Comparison of ENCODE assay signal across 13 cellular contexts in genomic region chr12:124569375-124570148, GRCh38. TPM values are rescaled to one million over a fixed set of nuclear protein-coding genes. Genes with fewer than 3 reads are reported as not detected.
DNase-seq lines count a peak whose midpoint lies in the region; ATAC-seq and TF ChIP-seq lines count a peak whose summit lies in the region.
"Had no signal": no experiment of that assay in that cellular context is flagged by ENCODE, and none has a peak within 500 bp of the region (broad histone marks: within the 10 kb centered on the region; RNA-seq: fewer than 3 reads in every experiment).

No MANE protein-coding gene starts in this region.

- no peak for ATAC-seq in activated B cell treated with CpG ODN at 0.5 μM for 24 hours (ENCODE audit: low read depth)
- ATAC-seq: PC-3 had no signal

- H3K36me3 Mint-ChIP-seq in activated B cell treated with CpG ODN at 0.5 μM for 24 hours (ENCODE audit: low read depth) = peaks cover 2% of the 10 kb centered on the region

- TF ChIP-seq CTCF in activated B cell treated with CpG ODN at 0.5 μM for 24 hours (IDR thresholded peaks at IDR 0.05) = no peak
- TF ChIP-seq CTCF in testis (IDR thresholded peaks at IDR 0.05) = no peak

- intact Hi-C loops in activated B cell treated with CpG ODN at 0.5 μM for 24 hours (cut with micrococcal nuclease) (loop anchor here (5.0 to 10.0 kb wide), 5 partner anchors 38 to 1185 kb away; partner anchors contain the start of genes CCDC92, KMT5A, SCARB1 and ZNF664), testis (cut with DNase I; ENCODE audit: low total_unique reads) (loop anchor here (5.0 to 10.0 kb wide), 4 partner anchors 52 to 198 kb away; no protein-coding TSS in a partner anchor), posterior vena cava (cut with DNase I) (loop anchor here (2.0 to 10.0 kb wide), 5 partner anchors 52 to 197 kb away; no protein-coding TSS in a partner anchor)

- CTCF ChIA-PET in activated B cell treated with CpG ODN at 0.5 μM for 24 hours (lab: Charles Lee) = interaction anchor here (1.5 kb wide), 1 partner anchor 116 kb away, joined by 3 read pairs; no protein-coding TSS in a partner anchor

- no peaks in the 10 kb centered on the region for H3K9me3 Mint-ChIP-seq in activated B cell treated with CpG ODN at 0.5 μM for 24 hours
- H3K9me3 Mint-ChIP-seq: CD8-positive, alpha-beta memory T cell had no signal

- no peak overlapping the region for H3K4me3 Mint-ChIP-seq in activated B cell treated with CpG ODN at 0.5 μM for 24 hours

- peak overlapping the region; percentile 88; the same call in 1 of the 2 replicates for H3K27ac ChIP-seq in HUES6 (ENCODE audit: low read depth, low read length)
- H3K27ac ChIP-seq in iPS-20b (ENCODE audit: low read length) = no peak overlapping the region
- H3K27ac ChIP-seq in testis = peak overlapping the region; percentile 57 to 85

- no peak for TF ChIP-seq POLR2A in testis (IDR thresholded peaks at IDR 0.05)
- TF ChIP-seq POLR2A in erythroblast (IDR thresholded peaks at IDR 0.05; ENCODE audit: low read length) = no peak

- H3K4me3 ChIP-seq in HUES6 (ENCODE audit: low read depth, low read length) (no peak overlapping the region), iPS-20b (ENCODE audit: low read length) (peak overlapping the region; percentile 73; the same call in 1 of the 2 replicates), testis (peak overlapping the region; percentile 44 to 59)

- H3K27me3 ChIP-seq in HUES6 (ENCODE audit: control insufficient read depth, insufficient read depth, low read length) = no peaks in the 10 kb centered on the region
- no peaks in the 10 kb centered on the region for H3K27me3 ChIP-seq in iPS-20b (ENCODE audit: insufficient read depth, low read length)
- H3K27me3 ChIP-seq in testis = no peaks in the 10 kb centered on the region

- H3K36me3 ChIP-seq in HUES6 (ENCODE audit: control insufficient read depth, insufficient read depth, low read length) (no peaks in the 10 kb centered on the region), iPS-20b (ENCODE audit: insufficient read depth, low read depth, low read length) (no peaks in the 10 kb centered on the region), testis (ENCODE audit: low read depth, missing control alignments) (no peaks in the 10 kb centered on the region)

- no peaks in the 10 kb centered on the region for H3K27me3 Mint-ChIP-seq in activated B cell treated with CpG ODN at 0.5 μM for 24 hours

- DNase-seq in activated B cell treated with CpG ODN at 0.5 μM for 24 hours (no peak), testis (peak; percentile 95), NCI-H2107 treated with DMSO at 0.1 percent for 48 hours (lab: John Stamatoyannopoulos, UW; ENCODE audit: unreplicated experiment) (no peak), erythroblast (lab: John Stamatoyannopoulos, UW) (no peak), posterior vena cava (ENCODE audit: low spot score) (no peak), SIG-M5 treated with dmso at 0.1 percent for 504 hours (lab: John Stamatoyannopoulos, UW; ENCODE audit: unreplicated experiment) (no peak)
- DNase-seq: activated CD8-positive, alpha-beta memory T cell treated with anti-CD3 and anti-CD28 coated beads, Interleukin-2, amount 50 U/mL, for 48 hours; CD8-positive, alpha-beta memory T cell; GOT3; Kasumi-1; PC-3 had no signal

- H3K4me1 ChIP-seq in HUES6 (ENCODE audit: control insufficient read depth, insufficient read depth, low read length) (peaks cover 40% of the 10 kb centered on the region), iPS-20b (ENCODE audit: insufficient read depth, low read length) (peaks cover 18% of the 10 kb centered on the region), testis (peaks cover 39% of the 10 kb centered on the region)

- H3K9me3 ChIP-seq in HUES6 (ENCODE audit: control insufficient read depth, insufficient read depth, low read depth, low read length) (no peaks in the 10 kb centered on the region), iPS-20b (ENCODE audit: insufficient read depth, low read depth, low read length) (no peaks in the 10 kb centered on the region), testis (no peaks in the 10 kb centered on the region)

- 25 to 53% methylated on average over 12 to 17 of the region's 17 CpGs for WGBS in testis, 2 donors

- peak overlapping the region; percentile 41 for H3K27ac Mint-ChIP-seq in activated B cell treated with CpG ODN at 0.5 μM for 24 hours

- POLR2A ChIA-PET in activated B cell treated with CpG ODN at 0.5 μM for 24 hours (lab: Charles Lee) = interaction anchor here (0.6 to 1.4 kb wide), 6 partner anchors 10 to 298 kb away, joined by 3 to 5 read pairs (median 3); no protein-coding TSS in a partner anchor

- H3K9ac ChIP-seq in HUES6 (ENCODE audit: low read length) (peak overlapping the region; percentile 54), iPS-20b (ENCODE audit: low read depth, low read length) (peak overlapping the region; percentile 62; the same call in 1 of the 2 replicates)

- peaks cover 31% of the 10 kb centered on the region for H3K4me1 Mint-ChIP-seq in activated B cell treated with CpG ODN at 0.5 μM for 24 hours

RNA-seq across cellular contexts. Expression of gene NCOR2, which starts 2.1 kb away (rescaled TPM):
- total RNA-seq in activated B cell treated with CpG ODN at 0.5 μM for 24 hours (136 and 154 TPM in 2 replicates), testis (100 to 1,000 TPM; 212 TPM), posterior vena cava (100 to 1,000 TPM; 210 to 279 TPM)
- polyA plus RNA-seq in testis (ENCODE audit: insufficient read depth, low read depth, low replicate concordance) = 62.6 TPM
